Comparison of ENCODE assay signal across 1 cellular context in genomic region chr9:117409321-117409720, GRCh38.
TF ChIP-seq lines count a peak whose summit lies in the region.

No MANE protein-coding gene starts in this region.

TF ChIP-seq in HepG2, 621 proteins besides CTCF, POLR2A, EP300 and RAD21 (continued from another document):
- peak; percentile 32 to 90 for TF ChIP-seq REST (IDR thresholded peaks at IDR 0.05; ENCODE audit: borderline replicate concordance in 1 of 2, low read depth in 1 of 2, low read length in 2 of 2)
- TF ChIP-seq NBN (conservative IDR thresholded peaks at IDR 0.05) = no peak
- TF ChIP-seq ZNF777 (CRISPR knock-in tag; IDR thresholded peaks at IDR 0.05) = no peak
- TF ChIP-seq ZNF629 (CRISPR knock-in tag; conservative IDR thresholded peaks at IDR 0.05) = no peak
- no peak for TF ChIP-seq ZNF3 (CRISPR knock-in tag; IDR thresholded peaks at IDR 0.05)
- TF ChIP-seq ZNF451 (CRISPR knock-in tag; IDR thresholded peaks at IDR 0.05) = no peak
- no peak for TF ChIP-seq HNRNPLL (IDR thresholded peaks at IDR 0.05; ENCODE audit: low read depth, low read length, poor library complexity, severe bottlenecking)
- peak; percentile 89 for TF ChIP-seq MIER2 (CRISPR knock-in tag; IDR thresholded peaks at IDR 0.05)
